Comparison of ENCODE assay signal across 15 cellular contexts in genomic region chr1:7410156-7410555, GRCh38.
"Had no signal": no experiment of that assay in that cellular context is flagged by ENCODE, and none has a peak within 500 bp of the region (broad histone marks: within the 10 kb centered on the region; RNA-seq: fewer than 3 reads in every experiment).

No MANE protein-coding gene starts in this region.

- H3K9me3 Mint-ChIP-seq: activated CD8-positive, alpha-beta T cell treated with anti-CD3 and anti-CD28 coated beads for 36 hours; activated naive CD8-positive, alpha-beta T cell treated with anti-CD3 and anti-CD28 coated beads for 36 hours; naive thymus-derived CD8-positive, alpha-beta T cell; stimulated activated naive CD8-positive, alpha-beta T cell treated with anti-CD3 and anti-CD28 coated beads, Interleukin-15, Interleukin-2, amounts not matched to agents 100 ng/mL and 50 ng/mL, for 24 hours had no signal

- H3K4me3 Mint-ChIP-seq: activated CD8-positive, alpha-beta T cell treated with anti-CD3 and anti-CD28 coated beads for 36 hours; activated naive CD8-positive, alpha-beta T cell treated with anti-CD3 and anti-CD28 coated beads for 36 hours; naive thymus-derived CD8-positive, alpha-beta T cell; stimulated activated naive CD8-positive, alpha-beta T cell treated with anti-CD3 and anti-CD28 coated beads, Interleukin-15, Interleukin-2, amounts not matched to agents 100 ng/mL and 50 ng/mL, for 24 hours had no signal

- H3K9me3 ChIP-seq: ascending aorta, colonic mucosa, psoas muscle had no signal

- H3K27me3 Mint-ChIP-seq: activated CD8-positive, alpha-beta T cell treated with anti-CD3 and anti-CD28 coated beads for 36 hours; activated naive CD8-positive, alpha-beta T cell treated with anti-CD3 and anti-CD28 coated beads for 36 hours; stimulated activated naive CD8-positive, alpha-beta T cell treated with anti-CD3 and anti-CD28 coated beads, Interleukin-15, Interleukin-2, amounts not matched to agents 100 ng/mL and 50 ng/mL, for 24 hours had no signal

- H3K4me1 Mint-ChIP-seq: activated naive CD8-positive, alpha-beta T cell treated with anti-CD3 and anti-CD28 coated beads for 36 hours; naive thymus-derived CD8-positive, alpha-beta T cell had no signal

- H3K79me2 ChIP-seq: hepatocyte had no signal

- H3K27me3 ChIP-seq: ascending aorta, colonic mucosa, hepatocyte had no signal

- H2AFZ ChIP-seq: hepatocyte had no signal

- FAIRE-seq: bronchial epithelial cell, urothelium cell line had no signal

- H3K27ac ChIP-seq: ascending aorta, colonic mucosa, epithelial cell of prostate, hepatocyte, psoas muscle had no signal

- H3K36me3 ChIP-seq: ascending aorta, colonic mucosa had no signal

- DNase-seq: activated CD4-positive, CD25-positive, alpha-beta regulatory T cell treated with anti-CD3 and anti-CD28 coated beads, Interleukin-2, amount 50 U/mL, for 72 hours; activated CD8-positive, alpha-beta T cell treated with anti-CD3 and anti-CD28 coated beads for 36 hours; activated naive CD8-positive, alpha-beta T cell treated with anti-CD3 and anti-CD28 coated beads for 36 hours; effector CD8-positive, alpha-beta T cell; naive thymus-derived CD8-positive, alpha-beta T cell; psoas muscle; stimulated activated CD4-positive, alpha-beta T cell treated with anti-CD3 and anti-CD28 coated beads, Interleukin-15, amount 100 ng/mL, for 24 hours; stimulated activated CD4-positive, alpha-beta T cell treated with anti-CD3 and anti-CD28 coated beads, Interleukin-4, amount 100 ng/mL, for 24 hours had no signal

- H3K4me1 ChIP-seq: ascending aorta, colonic mucosa, psoas muscle had no signal

- H3K4me3 ChIP-seq: ascending aorta, colonic mucosa, hepatocyte, psoas muscle had no signal

- H3K36me3 Mint-ChIP-seq: activated naive CD8-positive, alpha-beta T cell treated with anti-CD3 and anti-CD28 coated beads for 36 hours; naive thymus-derived CD8-positive, alpha-beta T cell had no signal

- H3K4me2 ChIP-seq: hepatocyte had no signal

- ATAC-seq: activated CD8-positive, alpha-beta T cell treated with anti-CD3 and anti-CD28 coated beads for 36 hours; naive thymus-derived CD8-positive, alpha-beta T cell; psoas muscle had no signal

- H3K27ac Mint-ChIP-seq: activated CD8-positive, alpha-beta T cell treated with anti-CD3 and anti-CD28 coated beads for 36 hours; activated naive CD8-positive, alpha-beta T cell treated with anti-CD3 and anti-CD28 coated beads for 36 hours; naive thymus-derived CD8-positive, alpha-beta T cell; stimulated activated naive CD8-positive, alpha-beta T cell treated with anti-CD3 and anti-CD28 coated beads, Interleukin-15, Interleukin-2, amounts not matched to agents 100 ng/mL and 50 ng/mL, for 24 hours had no signal
